In genomic region chr5:137636846-137637515, GRCh38 we compare ENCODE assay signal across 15 cellular contexts.
"Had no signal": no experiment of that assay in that cellular context is flagged by ENCODE, and none has a peak within 500 bp of the region (broad histone marks: within the 10 kb centered on the region; RNA-seq: fewer than 3 reads in every experiment).

No MANE protein-coding gene starts in this region.

- H3K4me3 ChIP-seq: heart left ventricle, mucosa of descending colon, suprapubic skin, tibial artery, upper lobe of left lung, vagina had no signal

- DNase-seq: effector memory CD4-positive, alpha-beta T cell; foreskin melanocyte; heart left ventricle; hypothalamus; mucosa of descending colon; naive thymus-derived CD8-positive, alpha-beta T cell; occipital lobe; right cardiac atrium; small intestine; stimulated activated CD4-positive, alpha-beta T cell treated with anti-CD3 and anti-CD28 coated beads, Interleukin-12 subunit alpha, Interleukin-12 subunit beta, amount 100 ng/mL, for 4 hours; stimulated activated naive CD4-positive, alpha-beta T cell treated with Interleukin-2 at 50 U/mL for 16 hours; tibial artery had no signal

- H3K4me1 ChIP-seq: suprapubic skin, tibial artery, upper lobe of left lung, vagina had no signal

- H3K4me3 Mint-ChIP-seq: naive thymus-derived CD8-positive, alpha-beta T cell had no signal

- ATAC-seq: mucosa of descending colon; naive thymus-derived CD8-positive, alpha-beta T cell; right cardiac atrium had no signal

- H3K27ac ChIP-seq: heart left ventricle, suprapubic skin, tibial artery, upper lobe of left lung, vagina had no signal

- H3K4me1 Mint-ChIP-seq: naive thymus-derived CD8-positive, alpha-beta T cell had no signal

- H3K9me3 ChIP-seq: mucosa of descending colon, suprapubic skin, tibial artery, upper lobe of left lung, vagina had no signal

- H3K27me3 ChIP-seq: heart left ventricle, suprapubic skin, tibial artery, upper lobe of left lung, vagina had no signal

- H3K9me3 Mint-ChIP-seq: naive thymus-derived CD8-positive, alpha-beta T cell had no signal

- H3K27me3 Mint-ChIP-seq: naive thymus-derived CD8-positive, alpha-beta T cell had no signal
